Comparison of ENCODE assay signal across 18 cellular contexts in the genomic region with DNA sequence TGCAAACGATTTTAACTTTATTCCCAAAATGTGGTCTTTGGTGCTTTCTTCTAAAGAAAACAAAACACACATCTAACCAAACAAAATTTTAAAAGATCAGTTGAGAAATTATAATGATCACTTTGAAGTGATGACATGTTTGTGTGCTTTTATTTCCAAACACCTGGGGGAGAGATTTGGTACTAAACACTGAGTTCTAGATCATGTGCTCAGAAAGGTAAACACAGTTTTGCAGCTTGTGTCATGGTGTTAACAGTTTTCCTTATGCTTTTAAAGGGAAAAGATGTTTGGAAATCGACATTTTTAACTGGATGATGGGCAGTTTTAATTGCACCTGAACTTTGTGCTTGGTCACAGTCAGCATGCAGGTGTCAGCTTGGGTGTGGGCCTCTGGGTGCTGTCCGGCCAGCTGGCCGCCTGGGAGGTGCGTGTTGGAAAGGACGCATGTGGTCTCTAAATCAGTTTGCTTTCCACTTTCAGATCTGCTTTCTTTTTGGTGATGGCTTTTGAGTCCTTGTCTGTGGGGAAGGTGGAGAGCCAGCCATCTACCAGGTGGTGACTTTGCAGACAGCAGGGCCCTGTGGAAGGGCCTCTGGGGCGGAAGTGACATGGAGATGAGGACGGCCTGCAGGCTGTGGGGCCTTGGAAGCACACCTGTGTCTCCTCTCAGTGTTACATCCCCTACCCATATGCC. TPM values are rescaled to one million over a fixed set of nuclear protein-coding genes. Genes with fewer than 3 reads are reported as not detected.
DNase-seq lines count a peak whose midpoint lies in the region; ATAC-seq and TF ChIP-seq lines count a peak whose summit lies in the region.
"Had no signal": no experiment of that assay in that cellular context is flagged by ENCODE, and none has a peak within 500 bp of the region (broad histone marks: within the 10 kb centered on the region; RNA-seq: fewer than 3 reads in every experiment).

No MANE protein-coding gene starts in this region.

- peaks cover 26% of the 10 kb centered on the region for H3K4me1 ChIP-seq in mucosa of descending colon (ENCODE audit: low read depth)
- H3K4me1 ChIP-seq: HAP-1 had no signal

- no peaks in the 10 kb centered on the region for H3K9me3 Mint-ChIP-seq in activated T-helper 17 cell treated with anti-CD3 and anti-CD28 coated beads, Interleukin-2, amount 50 U/mL, for 72 hours
- H3K9me3 Mint-ChIP-seq: central memory CD8-positive, alpha-beta T cell had no signal

- H3K27ac Mint-ChIP-seq in activated T-helper 17 cell treated with anti-CD3 and anti-CD28 coated beads, Interleukin-2, amount 50 U/mL, for 72 hours = peak overlapping the region; percentile 38
- H3K27ac Mint-ChIP-seq: activated CD8-positive, alpha-beta T cell treated with anti-CD3 and anti-CD28 coated beads, Interleukin-2, amount 10 ng/mL, durations not matched to agents 7 days and 5 days had no signal

- H3K4me1 Mint-ChIP-seq in activated T-helper 17 cell treated with anti-CD3 and anti-CD28 coated beads, Interleukin-2, amount 50 U/mL, for 72 hours = peaks cover 25% of the 10 kb centered on the region

- no peaks in the 10 kb centered on the region for H3K9me3 ChIP-seq in mucosa of descending colon
- H3K9me3 ChIP-seq: BE2C, HAP-1, ovary had no signal

- H3K27me3 Mint-ChIP-seq in activated T-helper 17 cell treated with anti-CD3 and anti-CD28 coated beads, Interleukin-2, amount 50 U/mL, for 72 hours = no peaks in the 10 kb centered on the region
- H3K27me3 Mint-ChIP-seq: central memory CD8-positive, alpha-beta T cell had no signal

- intact Hi-C loops in mucosa of descending colon (cut with DNase I, micrococcal nuclease) = no loop called here

- no peak overlapping the region for H3K4me3 Mint-ChIP-seq in activated T-helper 17 cell treated with anti-CD3 and anti-CD28 coated beads, Interleukin-2, amount 50 U/mL, for 72 hours
- H3K4me3 Mint-ChIP-seq: activated CD8-positive, alpha-beta T cell treated with anti-CD3 and anti-CD28 coated beads, Interleukin-2, amount 10 ng/mL, durations not matched to agents 7 days and 5 days; central memory CD8-positive, alpha-beta T cell had no signal

- ATAC-seq in GM21529 (IDR thresholded peaks at IDR 0.05; ENCODE audit: unreplicated experiment) (peak; percentile 64), mucosa of descending colon (peak; percentile 76), HG03457 (IDR thresholded peaks at IDR 0.05; ENCODE audit: unreplicated experiment) (no peak), HG02852 (IDR thresholded peaks at IDR 0.05; ENCODE audit: unreplicated experiment) (no peak)
- ATAC-seq in activated T-helper 17 cell treated with anti-CD3 and anti-CD28 coated beads, Interleukin-2, amount 50 U/mL, for 72 hours (replicated peaks) = no peak
- ATAC-seq: activated CD8-positive, alpha-beta T cell treated with anti-CD3 and anti-CD28 coated beads, Interleukin-2, amount 10 ng/mL, durations not matched to agents 7 days and 5 days had no signal

- TF ChIP-seq CTCF in mucosa of descending colon (IDR thresholded peaks at IDR 0.05) = no peak

- peaks cover 96% of the 10 kb centered on the region for H3K36me3 Mint-ChIP-seq in activated T-helper 17 cell treated with anti-CD3 and anti-CD28 coated beads, Interleukin-2, amount 50 U/mL, for 72 hours (ENCODE audit: low read depth)

- no peak overlapping the region for H3K4me3 ChIP-seq in mucosa of descending colon
- H3K4me3 ChIP-seq: HAP-1, ovary had no signal

- DNase-seq in COLO668 (lab: John Stamatoyannopoulos, UW; ENCODE audit: unreplicated experiment) (peak; percentile 45), mucosa of descending colon (peak in 2 of 3 donors; percentile 37 to 54), NCI-H345 (lab: John Stamatoyannopoulos, UW) (no peak)
- DNase-seq: activated CD8-positive, alpha-beta T cell treated with anti-CD3 and anti-CD28 coated beads, Interleukin-2, amount 10 ng/mL, durations not matched to agents 7 days and 5 days; anterior cingulate cortex; BE2C; DMS153; Karpas-422; left cardiac atrium; NK-92 treated with Interleukin-12 subunit alpha and Interleukin-12 subunit beta, amount 100 ng/mL, for 24 hours; ovary; stimulated activated CD4-positive, alpha-beta T cell treated with anti-CD3 and anti-CD28 coated beads, Interleukin-4, amount 100 ng/mL, for 1 hour had no signal

- no peaks in the 10 kb centered on the region for H3K36me3 ChIP-seq in mucosa of descending colon (ENCODE audit: low read depth)
- H3K36me3 ChIP-seq: ovary had no signal

RNA-seq across cellular contexts. Expression of a gene that starts 59.2 kb away (rescaled TPM):
- 10 to 100 TPM; 23.8 to 31.3 TPM for total RNA-seq in activated T-helper 17 cell treated with anti-CD3 and anti-CD28 coated beads, Interleukin-2, amount 50 U/mL, for 72 hours
- total RNA-seq in mucosa of descending colon = 10 to 100 TPM; 18.3 to 24.1 (median 20.8) TPM

Comparison
In these comparisons a context has a peak if more than half of its experiments do, and no peak if none do; other contexts are left out.
1. ATAC-seq: peak in GM21529 (single experiment) and mucosa of descending colon (single experiment); none in activated T-helper 17 cell treated with anti-CD3 and anti-CD28 coated beads, Interleukin-2, amount 50 U/mL, for 72 hours (single experiment), HG03457 (single experiment) and HG02852 (single experiment).